17 cellular contexts compared by ENCODE assay signal in the genomic region with DNA sequence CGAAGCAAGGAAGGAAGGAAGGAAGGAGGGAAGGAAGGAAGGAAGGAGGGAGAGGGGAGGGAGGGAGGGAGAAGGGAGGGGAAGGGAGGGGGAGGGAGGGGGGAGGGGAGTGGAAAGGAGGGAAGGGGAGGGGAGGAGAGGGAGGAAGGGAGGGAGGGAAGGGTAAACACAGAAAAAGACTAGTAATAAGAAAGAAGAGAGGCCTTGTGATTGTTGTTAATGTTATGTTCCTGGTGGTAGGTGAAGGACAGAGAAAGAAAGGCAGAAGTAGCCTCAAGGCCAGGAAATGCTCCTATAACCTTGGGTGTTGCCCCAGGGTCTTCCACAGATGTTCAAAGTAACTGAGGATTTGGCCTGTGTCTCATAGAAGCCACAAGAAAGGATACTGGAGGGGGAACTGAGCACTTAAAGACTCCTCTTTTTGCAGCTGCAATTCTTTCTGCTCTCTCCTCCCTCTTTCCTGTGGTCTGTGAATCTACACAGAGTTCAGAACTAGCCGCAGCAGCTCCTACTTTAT.
DNase-seq lines count a peak whose midpoint lies in the region; ATAC-seq and TF ChIP-seq lines count a peak whose summit lies in the region.
"Had no signal": no experiment of that assay in that cellular context is flagged by ENCODE, and none has a peak within 500 bp of the region (broad histone marks: within the 10 kb centered on the region; RNA-seq: fewer than 3 reads in every experiment).

No MANE protein-coding gene starts in this region.

- H3K36me3 Mint-ChIP-seq in MCF 10A (ENCODE audit: insufficient read depth, unreplicated experiment) (no peaks in the 10 kb centered on the region), T-helper 17 cell (ENCODE audit: low read depth) (no peaks in the 10 kb centered on the region)
- no peaks in the 10 kb centered on the region for H3K36me3 Mint-ChIP-seq in activated T-helper 1 cell treated with anti-CD3 and anti-CD28 coated beads, Interleukin-12 subunit alpha, Interleukin-12 subunit beta, Interleukin-2, Interleukin-4 antibody, amounts not matched to agents 30 ng/mL and 10 ng/mL and 1 ng/mL, durations not matched to agents 14 hours and 24 hours and 36 hours (ENCODE audit: low read depth)
- H3K36me3 Mint-ChIP-seq: CD8-positive, alpha-beta T cell had no signal

- TF ChIP-seq POLR2A in breast epithelium (IDR thresholded peaks at IDR 0.05): no peak

- no peaks in the 10 kb centered on the region for H3K27me3 ChIP-seq in breast epithelium

- H3K9me3 ChIP-seq in breast epithelium (no peaks in the 10 kb centered on the region), SK-N-MC (ENCODE audit: low read depth, low read length) (no peaks in the 10 kb centered on the region), T-helper 17 cell (ENCODE audit: control insufficient read depth, low read length, poor library complexity, severe bottlenecking) (no peaks in the 10 kb centered on the region)

- H3K4me3 Mint-ChIP-seq in MCF 10A (ENCODE audit: unreplicated experiment) (no peak overlapping the region), T-helper 17 cell (no peak overlapping the region)
- no peak overlapping the region for H3K4me3 Mint-ChIP-seq in activated T-helper 1 cell treated with anti-CD3 and anti-CD28 coated beads, Interleukin-12 subunit alpha, Interleukin-12 subunit beta, Interleukin-2, Interleukin-4 antibody, amounts not matched to agents 30 ng/mL and 10 ng/mL and 1 ng/mL, durations not matched to agents 14 hours and 24 hours and 36 hours
- H3K4me3 Mint-ChIP-seq: CD8-positive, alpha-beta T cell had no signal

- no peak for DNase-seq in MCF 10A (ENCODE audit: unreplicated experiment)
- DNase-seq in breast epithelium (ENCODE audit: low spot score in 2 of 2): no peak
- peak; percentile 25 for DNase-seq in Jurkat, Clone E6-1 (ENCODE audit: low read depth, low spot score)
- peak; percentile 26 for DNase-seq in SK-N-MC (ENCODE audit: low read depth, low spot score)
- DNase-seq in Right ventricle myocardium superior: no peak
- no peak for DNase-seq in T-helper 17 cell
- no peak for DNase-seq in activated T-helper 1 cell treated with anti-CD3 and anti-CD28 coated beads, Interleukin-12 subunit alpha, Interleukin-12 subunit beta, Interleukin-2, Interleukin-4 antibody, amounts not matched to agents 30 ng/mL and 10 ng/mL and 1 ng/mL, durations not matched to agents 14 hours and 24 hours and 36 hours (ENCODE audit: low spot score)
- DNase-seq: 8988T; ACHN; CD8-positive, alpha-beta T cell; COR-L47; DMS153; DMS79 treated with DMSO at 0.1 percent for 48 hours; GF-D8 had no signal

- H3K4me1 Mint-ChIP-seq in MCF 10A (ENCODE audit: insufficient read depth, unreplicated experiment) (peaks cover 14% of the 10 kb centered on the region), T-helper 17 cell (no peaks in the 10 kb centered on the region)
- no peaks in the 10 kb centered on the region for H3K4me1 Mint-ChIP-seq in activated T-helper 1 cell treated with anti-CD3 and anti-CD28 coated beads, Interleukin-12 subunit alpha, Interleukin-12 subunit beta, Interleukin-2, Interleukin-4 antibody, amounts not matched to agents 30 ng/mL and 10 ng/mL and 1 ng/mL, durations not matched to agents 14 hours and 24 hours and 36 hours (ENCODE audit: low read depth)

- intact Hi-C loops in MCF 10A (cut with micrococcal nuclease): no loop called here
- intact Hi-C loops in breast epithelium (cut with DNase I; ENCODE audit: low total_unique reads): no loop called here
- intact Hi-C loops in Right ventricle myocardium superior (cut with DNase I): no loop called here
- intact Hi-C loops in activated T-helper 1 cell treated with anti-CD3 and anti-CD28 coated beads, Interleukin-12 subunit alpha, Interleukin-12 subunit beta, Interleukin-2, Interleukin-4 antibody, amounts not matched to agents 30 ng/mL and 10 ng/mL and 1 ng/mL, durations not matched to agents 14 hours and 24 hours and 36 hours (cut with micrococcal nuclease): no loop called here

- no peaks in the 10 kb centered on the region for H3K9me3 Mint-ChIP-seq in MCF 10A (ENCODE audit: unreplicated experiment)
- H3K9me3 Mint-ChIP-seq in activated T-helper 1 cell treated with anti-CD3 and anti-CD28 coated beads, Interleukin-12 subunit alpha, Interleukin-12 subunit beta, Interleukin-2, Interleukin-4 antibody, amounts not matched to agents 30 ng/mL and 10 ng/mL and 1 ng/mL, durations not matched to agents 14 hours and 24 hours and 36 hours: peaks cover 6% of the 10 kb centered on the region

- POLR2A ChIA-PET in MCF 10A (lab: Yijun Ruan, JAX): no interaction called here

- no peak overlapping the region for H3K4me3 ChIP-seq in breast epithelium
- no peak overlapping the region for H3K4me3 ChIP-seq in Jurkat, Clone E6-1 (ENCODE audit: low read length)
- H3K4me3 ChIP-seq in SK-N-MC: 0 out of 2 replicates have a peak overlapping the region, but pooled peaks have one; percentile 14

- CTCF ChIA-PET in MCF 10A (lab: Yijun Ruan, JAX): interaction anchor here (0.6 kb wide), 1 partner anchor 13 kb away, joined by 5 read pairs; no protein-coding TSS in a partner anchor

- TF ChIP-seq CTCF in MCF 10A (IDR thresholded peaks at IDR 0.05; ENCODE audit: unreplicated experiment) (no peak), breast epithelium (IDR thresholded peaks at IDR 0.05) (no peak)

- H3K27ac Mint-ChIP-seq in MCF 10A (ENCODE audit: low read depth, unreplicated experiment) (peak overlapping the region; percentile 83), T-helper 17 cell (no peak overlapping the region)
- no peak overlapping the region for H3K27ac Mint-ChIP-seq in activated T-helper 1 cell treated with anti-CD3 and anti-CD28 coated beads, Interleukin-12 subunit alpha, Interleukin-12 subunit beta, Interleukin-2, Interleukin-4 antibody, amounts not matched to agents 30 ng/mL and 10 ng/mL and 1 ng/mL, durations not matched to agents 14 hours and 24 hours and 36 hours
- H3K27ac Mint-ChIP-seq: CD8-positive, alpha-beta T cell had no signal

- H3K27ac ChIP-seq in breast epithelium (no peak overlapping the region), SK-N-MC (peak overlapping the region; percentile 84)
- H3K27ac ChIP-seq: C4-2B, HL-60 had no signal

- no peak for ATAC-seq in Right ventricle myocardium superior (ENCODE audit: poor library complexity)
- no peak for ATAC-seq in T-helper 17 cell
- ATAC-seq: CD8-positive, alpha-beta T cell; HCT116 had no signal

- no peaks in the 10 kb centered on the region for H3K27me3 Mint-ChIP-seq in MCF 10A (ENCODE audit: insufficient read depth, unreplicated experiment)
- H3K27me3 Mint-ChIP-seq in T-helper 17 cell: no peaks in the 10 kb centered on the region
- no peaks in the 10 kb centered on the region for H3K27me3 Mint-ChIP-seq in activated T-helper 1 cell treated with anti-CD3 and anti-CD28 coated beads, Interleukin-12 subunit alpha, Interleukin-12 subunit beta, Interleukin-2, Interleukin-4 antibody, amounts not matched to agents 30 ng/mL and 10 ng/mL and 1 ng/mL, durations not matched to agents 14 hours and 24 hours and 36 hours (ENCODE audit: insufficient read depth)

- H3K9ac ChIP-seq in SK-N-MC (ENCODE audit: insufficient read length): no peak overlapping the region

- H3K36me3 ChIP-seq in breast epithelium (no peaks in the 10 kb centered on the region), SK-N-MC (ENCODE audit: insufficient read depth, low read length) (no peaks in the 10 kb centered on the region)

- no peaks in the 10 kb centered on the region for H3K4me1 ChIP-seq in breast epithelium

- no TSS peak for BruUV-seq in MCF 10A (replicated peaks; lab: Mats Ljungman, UMichigan)

Comparison
In these comparisons a context has a peak if more than half of its experiments do, and no peak if none do; other contexts are left out.
1. DNase-seq: peak in Jurkat, Clone E6-1 (single experiment) and SK-N-MC (single experiment); none in MCF 10A (single experiment), breast epithelium (0 of 2), Right ventricle myocardium superior (single experiment), T-helper 17 cell (0 of 3) and activated T-helper 1 cell treated with anti-CD3 and anti-CD28 coated beads, Interleukin-12 subunit alpha, Interleukin-12 subunit beta, Interleukin-2, Interleukin-4 antibody, amounts not matched to agents 30 ng/mL and 10 ng/mL and 1 ng/mL, durations not matched to agents 14 hours and 24 hours and 36 hours (single experiment).